17 cellular contexts compared by ENCODE assay signal in the genomic region with DNA sequence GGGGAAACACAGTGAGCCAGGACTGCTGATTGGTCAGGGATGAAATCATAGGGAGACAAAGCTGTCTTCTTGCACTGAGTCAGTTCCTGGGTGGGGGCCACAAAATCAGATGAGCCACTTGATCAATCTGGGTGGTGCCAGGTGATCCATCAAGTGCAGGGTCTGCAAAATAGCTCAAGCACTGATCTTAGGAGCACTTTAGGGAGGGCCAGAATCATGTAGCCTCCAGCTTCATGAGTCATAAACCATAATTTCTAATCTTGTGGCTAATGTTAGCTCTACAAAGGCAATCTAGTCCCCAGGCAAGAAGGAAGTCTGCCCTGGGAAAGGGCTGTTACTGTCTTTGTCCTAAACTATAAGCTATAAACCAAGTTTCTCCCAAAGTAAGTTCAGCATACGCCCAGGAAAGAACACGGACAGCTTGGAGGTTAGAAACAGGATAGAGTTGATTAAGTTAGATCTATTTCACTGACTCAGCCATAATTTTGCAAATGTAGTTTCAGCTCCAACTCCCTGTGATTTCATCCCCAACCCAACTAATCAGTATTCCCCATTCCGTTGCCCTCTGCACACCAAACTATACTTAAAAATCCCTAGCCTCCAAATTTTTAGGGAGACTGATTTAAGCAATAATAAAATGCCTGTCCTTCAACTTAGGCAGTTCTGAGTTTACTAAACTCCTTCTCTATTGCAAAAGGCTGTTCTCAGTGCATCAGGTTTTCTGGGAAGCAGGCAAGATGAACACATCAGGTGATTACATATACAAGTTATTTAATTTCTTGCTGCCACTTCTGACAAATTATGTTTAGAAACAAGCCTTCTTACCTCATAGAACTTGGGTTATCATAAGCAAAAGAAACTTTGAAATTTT.
DNase-seq lines count a peak whose midpoint lies in the region; ATAC-seq and TF ChIP-seq lines count a peak whose summit lies in the region.
"Had no signal": no experiment of that assay in that cellular context is flagged by ENCODE, and none has a peak within 500 bp of the region (broad histone marks: within the 10 kb centered on the region; RNA-seq: fewer than 3 reads in every experiment).

No MANE protein-coding gene starts in this region.

- intact Hi-C loops in PC-3 (cut with micrococcal nuclease) (loop anchor here (2.0 to 5.0 kb wide), 2 partner anchors 58 to 306 kb away; no protein-coding TSS in a partner anchor), mucosa of descending colon (cut with DNase I, micrococcal nuclease) (no loop called here)

- H3K27ac Mint-ChIP-seq in endodermal cell, result peak overlapping the region; percentile 97
- no peak overlapping the region for H3K27ac Mint-ChIP-seq in natural killer cell treated with Interleukin-12 subunit alpha and Interleukin-12 subunit beta and Interleukin-15 and Interleukin-18, amount 100 ng/mL, for 72 hours
- H3K27ac Mint-ChIP-seq: activated CD4-positive, alpha-beta memory T cell treated with anti-CD3 and anti-CD28 coated beads, Interleukin-2, amount 10 ng/mL, durations not matched to agents 7 days and 5 days; stimulated activated memory B cell treated with anti-CD40 and anti-IgM and Interleukin-4, amounts not matched to agents 10 μg/mL and 1 μg/mL and 100 μg/mL, for 72 hours; T-helper 17 cell had no signal

- BruUV-seq in PC-3 (replicated peaks; lab: Mats Ljungman, UMichigan), result no TSS peak

- no peaks in the 10 kb centered on the region for H3K27me3 Mint-ChIP-seq in endodermal cell (ENCODE audit: insufficient read depth)
- H3K27me3 Mint-ChIP-seq in natural killer cell treated with Interleukin-12 subunit alpha and Interleukin-12 subunit beta and Interleukin-15 and Interleukin-18, amount 100 ng/mL, for 72 hours, result no peaks in the 10 kb centered on the region
- H3K27me3 Mint-ChIP-seq: activated CD4-positive, alpha-beta memory T cell treated with anti-CD3 and anti-CD28 coated beads, Interleukin-2, amount 10 ng/mL, durations not matched to agents 7 days and 5 days; stimulated activated memory B cell treated with anti-CD40 and anti-IgM and Interleukin-4, amounts not matched to agents 10 μg/mL and 1 μg/mL and 100 μg/mL, for 72 hours; T-helper 17 cell had no signal

- DNase-seq in GM04504 (ENCODE audit: low read depth) (peak; percentile 30), PC-3 (peak; percentile 89), endodermal cell (no peak), mucosa of descending colon (peak in 1 of 3 donors; percentile 39), iPS-NIHi7 (ENCODE audit: extremely low spot score) (no peak), 8988T (no peak)
- no peak for DNase-seq in natural killer cell treated with Interleukin-12 subunit alpha and Interleukin-12 subunit beta and Interleukin-15 and Interleukin-18, amount 100 ng/mL, for 72 hours (ENCODE audit: low spot score)
- DNase-seq: activated CD4-positive, alpha-beta memory T cell treated with anti-CD3 and anti-CD28 coated beads, Interleukin-2, amount 10 ng/mL, durations not matched to agents 7 days and 5 days; GDM1; NCI-H1930; NK-92 treated with Interleukin-12 subunit alpha and Interleukin-12 subunit beta, amount 100 ng/mL, for 24 hours; occipital lobe; T-helper 17 cell had no signal

- no peak for TF ChIP-seq CTCF in PC-3 (conservative IDR thresholded peaks at IDR 0.05; ENCODE audit: low read depth, low read length)
- TF ChIP-seq CTCF in endodermal cell (conservative IDR thresholded peaks at IDR 0.05), result no peak
- TF ChIP-seq CTCF in mucosa of descending colon (IDR thresholded peaks at IDR 0.05), result no peak

- H3K9me3 Mint-ChIP-seq in endodermal cell, result peaks cover 17% of the 10 kb centered on the region
- H3K9me3 Mint-ChIP-seq in natural killer cell treated with Interleukin-12 subunit alpha and Interleukin-12 subunit beta and Interleukin-15 and Interleukin-18, amount 100 ng/mL, for 72 hours, result peaks cover 12% of the 10 kb centered on the region
- H3K9me3 Mint-ChIP-seq: activated CD4-positive, alpha-beta memory T cell treated with anti-CD3 and anti-CD28 coated beads, Interleukin-2, amount 10 ng/mL, durations not matched to agents 7 days and 5 days; stimulated activated memory B cell treated with anti-CD40 and anti-IgM and Interleukin-4, amounts not matched to agents 10 μg/mL and 1 μg/mL and 100 μg/mL, for 72 hours had no signal

- H3K4me3 ChIP-seq in PC-3 (ENCODE audit: low read length) (peak overlapping the region; percentile 0; the same call in 1 of the 2 replicates), endodermal cell (ENCODE audit: low read length) (no peak overlapping the region), mucosa of descending colon (no peak overlapping the region)
- H3K4me3 ChIP-seq: BLaER1, coronary artery had no signal

- peaks cover 7% of the 10 kb centered on the region for H3K36me3 Mint-ChIP-seq in endodermal cell (ENCODE audit: low read depth)
- peaks cover 6% of the 10 kb centered on the region for H3K36me3 Mint-ChIP-seq in natural killer cell treated with Interleukin-12 subunit alpha and Interleukin-12 subunit beta and Interleukin-15 and Interleukin-18, amount 100 ng/mL, for 72 hours
- H3K36me3 Mint-ChIP-seq: stimulated activated memory B cell treated with anti-CD40 and anti-IgM and Interleukin-4, amounts not matched to agents 10 μg/mL and 1 μg/mL and 100 μg/mL, for 72 hours had no signal

- 96% methylated on average over 3 of the region's 3 CpGs; no CpG with 5 or more reads in 1 of the 2 experiments for WGBS in endodermal cell (ENCODE audit: insufficient coverage in 1 of 2, insufficient read length in 1 of 2), 2 experiments

- ATAC-seq in PC-3, result peak; percentile 56
- ATAC-seq in mucosa of descending colon, result peak; percentile 79
- ATAC-seq in natural killer cell treated with Interleukin-12 subunit alpha and Interleukin-12 subunit beta and Interleukin-15 and Interleukin-18, amount 100 ng/mL, for 72 hours, result no peak
- ATAC-seq in HG02763 (IDR thresholded peaks at IDR 0.05; ENCODE audit: unreplicated experiment), result no peak
- ATAC-seq: stimulated activated memory B cell treated with anti-CD40 and anti-IgM and Interleukin-4, amounts not matched to agents 10 μg/mL and 1 μg/mL and 100 μg/mL, for 72 hours; T-helper 17 cell had no signal

- H3K27me3 ChIP-seq in PC-3 (ENCODE audit: low read length) (no peaks in the 10 kb centered on the region), endodermal cell (ENCODE audit: control insufficient read depth, insufficient read depth, low read length, poor library complexity, severe bottlenecking) (no peaks in the 10 kb centered on the region)
- H3K27me3 ChIP-seq: BLaER1 had no signal

- H3K36me3 ChIP-seq in PC-3 (ENCODE audit: low read depth, low read length), result peaks cover 9% of the 10 kb centered on the region; the same call in 1 of the 2 replicates
- H3K36me3 ChIP-seq in endodermal cell (ENCODE audit: control insufficient read depth, insufficient read depth, low read length), result no peaks in the 10 kb centered on the region
- H3K36me3 ChIP-seq in mucosa of descending colon (ENCODE audit: low read depth), result no peaks in the 10 kb centered on the region
- H3K36me3 ChIP-seq: BLaER1 had no signal

- POLR2A ChIA-PET in PC-3 (lab: Charles Lee; ENCODE audit: unreplicated experiment), result no interaction called here

- H3K9me3 ChIP-seq in PC-3 (ENCODE audit: low read length), result peaks cover 9% of the 10 kb centered on the region; the same call in 1 of the 2 replicates
- H3K9me3 ChIP-seq in endodermal cell (ENCODE audit: control insufficient read depth, low read length), result no peaks in the 10 kb centered on the region
- no peaks in the 10 kb centered on the region for H3K9me3 ChIP-seq in mucosa of descending colon
- H3K9me3 ChIP-seq: BLaER1 had no signal

- H4K20me1 ChIP-seq in PC-3 (ENCODE audit: low read length), result no peaks in the 10 kb centered on the region
- H4K20me1 ChIP-seq: BLaER1 had no signal

- H3K4me1 ChIP-seq in PC-3 (ENCODE audit: insufficient read depth, low read length) (peaks cover 25% of the 10 kb centered on the region), endodermal cell (ENCODE audit: control insufficient read depth, insufficient read depth, low read length) (peaks cover 12% of the 10 kb centered on the region), mucosa of descending colon (ENCODE audit: low read depth) (peaks cover 15% of the 10 kb centered on the region)
- H3K4me1 ChIP-seq: BLaER1 had no signal

- H3K9ac ChIP-seq in PC-3 (ENCODE audit: low read length) (peak overlapping the region; percentile 81), endodermal cell (ENCODE audit: extremely low read depth, low read length, poor library complexity, severe bottlenecking) (no peak overlapping the region)
- H3K9ac ChIP-seq: BLaER1 had no signal

- peaks cover 49% of the 10 kb centered on the region for H3K4me1 Mint-ChIP-seq in endodermal cell
- no peaks in the 10 kb centered on the region for H3K4me1 Mint-ChIP-seq in natural killer cell treated with Interleukin-12 subunit alpha and Interleukin-12 subunit beta and Interleukin-15 and Interleukin-18, amount 100 ng/mL, for 72 hours (ENCODE audit: low read depth in 2 of 2)
- H3K4me1 Mint-ChIP-seq: activated CD4-positive, alpha-beta memory T cell treated with anti-CD3 and anti-CD28 coated beads, Interleukin-2, amount 10 ng/mL, durations not matched to agents 7 days and 5 days; stimulated activated memory B cell treated with anti-CD40 and anti-IgM and Interleukin-4, amounts not matched to agents 10 μg/mL and 1 μg/mL and 100 μg/mL, for 72 hours; T-helper 17 cell had no signal

- peak overlapping the region; percentile 76 for H3K4me2 ChIP-seq in PC-3 (ENCODE audit: low read length)
- H3K4me2 ChIP-seq: BLaER1 had no signal

- 0 out of 2 replicates have a peak overlapping the region, but pooled peaks have one; percentile 36 for H2AFZ ChIP-seq in PC-3 (ENCODE audit: low read length)

- H3K9me2 ChIP-seq in PC-3 (replicated peaks; ENCODE audit: low read length), result no peaks in the 10 kb centered on the region

- no peaks in the 10 kb centered on the region for H3K79me2 ChIP-seq in PC-3 (ENCODE audit: low read length)

- H3F3A ChIP-seq in PC-3 (ENCODE audit: low read length, unreplicated experiment), result peaks cover 15% of the 10 kb centered on the region

- CTCF ChIA-PET in PC-3 (lab: Charles Lee), result no interaction called here

- no peak overlapping the region for H3K4me3 Mint-ChIP-seq in endodermal cell
- no peak overlapping the region for H3K4me3 Mint-ChIP-seq in natural killer cell treated with Interleukin-12 subunit alpha and Interleukin-12 subunit beta and Interleukin-15 and Interleukin-18, amount 100 ng/mL, for 72 hours
- H3K4me3 Mint-ChIP-seq: activated CD4-positive, alpha-beta memory T cell treated with anti-CD3 and anti-CD28 coated beads, Interleukin-2, amount 10 ng/mL, durations not matched to agents 7 days and 5 days; stimulated activated memory B cell treated with anti-CD40 and anti-IgM and Interleukin-4, amounts not matched to agents 10 μg/mL and 1 μg/mL and 100 μg/mL, for 72 hours; T-helper 17 cell had no signal

- H3K27ac ChIP-seq in PC-3 (ENCODE audit: low read length) (peak overlapping the region; percentile 95), endodermal cell (ENCODE audit: low read depth, low read length) (no peak overlapping the region)
- H3K27ac ChIP-seq: BLaER1, coronary artery had no signal

Comparison
In these comparisons a context has a peak if more than half of its experiments do, and no peak if none do; other contexts are left out.
1. DNase-seq: peak in GM04504 (single experiment) and PC-3 (single experiment); none in endodermal cell (single experiment), iPS-NIHi7 (single experiment), natural killer cell treated with Interleukin-12 subunit alpha and Interleukin-12 subunit beta and Interleukin-15 and Interleukin-18, amount 100 ng/mL, for 72 hours (single experiment) and 8988T (single experiment).
2. ATAC-seq: peak in PC-3 (single experiment) and mucosa of descending colon (single experiment); none in natural killer cell treated with Interleukin-12 subunit alpha and Interleukin-12 subunit beta and Interleukin-15 and Interleukin-18, amount 100 ng/mL, for 72 hours (0 of 2) and HG02763 (single experiment).